Comparison of ENCODE assay signal across 9 cellular contexts in the genomic region with DNA sequence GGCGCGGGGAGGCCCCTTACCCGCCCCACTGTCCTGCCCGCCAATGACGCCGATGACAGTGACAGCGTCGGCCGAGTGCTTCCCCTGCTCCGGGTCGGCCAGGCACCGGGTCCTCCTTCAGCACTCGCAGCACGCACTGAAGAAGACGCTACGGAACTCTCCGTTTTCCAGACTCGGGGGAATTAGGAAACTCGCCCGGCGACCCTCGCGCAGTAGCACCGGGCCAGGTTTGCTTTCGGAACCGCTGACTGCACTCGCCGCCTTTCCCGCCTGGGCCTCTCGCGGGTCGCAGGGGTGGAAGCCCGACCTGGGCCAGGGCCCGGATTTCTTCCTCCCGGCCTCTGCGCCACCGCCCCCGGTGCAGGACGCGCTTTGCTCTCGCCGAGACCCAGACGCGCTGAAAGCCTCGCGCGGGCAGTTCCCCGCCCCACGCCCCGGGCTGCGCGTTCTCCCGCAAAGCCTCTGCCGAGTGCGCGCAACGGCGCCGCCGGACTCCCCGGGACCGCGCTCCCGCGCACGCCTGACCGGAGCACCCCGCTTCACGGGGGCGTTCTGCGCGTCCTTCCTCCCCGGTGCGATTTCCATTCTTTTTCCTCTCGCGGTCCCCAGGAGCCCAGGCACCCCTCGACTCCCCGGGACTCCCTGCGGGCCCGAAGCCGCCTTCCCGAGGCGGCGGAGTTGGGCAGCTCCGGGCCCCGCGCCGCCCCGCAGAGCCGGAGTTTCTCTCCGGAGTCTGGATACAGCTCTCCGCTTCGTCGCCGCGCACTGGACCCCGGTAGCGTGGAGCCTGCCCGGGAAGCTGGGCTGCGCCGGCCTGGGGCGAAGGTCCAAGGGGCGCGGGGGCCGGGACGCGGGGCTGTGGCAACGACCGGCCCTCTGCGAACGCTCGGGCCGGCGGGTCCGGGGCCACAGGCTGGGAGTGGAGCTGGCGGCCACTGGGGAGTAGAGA. TPM values are rescaled to one million over a fixed set of nuclear protein-coding genes. Genes with fewer than 3 reads are reported as not detected.
DNase-seq lines count a peak whose midpoint lies in the region; ATAC-seq, FAIRE-seq and TF ChIP-seq lines count a peak whose summit lies in the region.
"Not testable (repeated sequence)": the region's sequence is repeated elsewhere in the genome, so short reads cannot be mapped to it uniquely, and the experiment has no call there.
"Had no signal": no experiment of that assay in that cellular context is flagged by ENCODE, and none has a peak within 500 bp of the region (broad histone marks: within the 10 kb centered on the region; RNA-seq: fewer than 3 reads in every experiment).

No MANE protein-coding gene starts in this region.

- H3K4me3 ChIP-seq in bronchial epithelial cell (ENCODE audit: low read depth, low read length) = peak overlapping the region; percentile 14

- not testable (repeated sequence) for H3K36me3 Mint-ChIP-seq in activated CD4-positive, alpha-beta T cell treated with anti-CD3 and anti-CD28 coated beads, Interleukin-2, amount 10 ng/mL, durations not matched to agents 7 days and 5 days (ENCODE audit: low read depth); natural killer cell treated with Interleukin-12 subunit alpha and Interleukin-12 subunit beta and Interleukin-15 and Interleukin-18, amount 100 ng/mL, for 72 hours

- H3K9me3 Mint-ChIP-seq in activated CD4-positive, alpha-beta T cell treated with anti-CD3 and anti-CD28 coated beads, Interleukin-2, amount 10 ng/mL, durations not matched to agents 7 days and 5 days; natural killer cell treated with Interleukin-12 subunit alpha and Interleukin-12 subunit beta and Interleukin-15 and Interleukin-18, amount 100 ng/mL, for 72 hours; stimulated activated naive CD8-positive, alpha-beta T cell treated with anti-CD3 and anti-CD28 coated beads, Interleukin-15, amount 100 ng/mL, for 72 hours: not testable (repeated sequence)

- DNase-seq in EH (ENCODE audit: low read depth) = peak; percentile 34
- DNase-seq in HK-2 (ENCODE audit: unreplicated experiment) = peak; percentile 28
- peak; percentile 15 for DNase-seq in activated CD4-positive, alpha-beta T cell treated with anti-CD3 and anti-CD28 coated beads, Interleukin-2, amount 10 ng/mL, durations not matched to agents 7 days and 5 days
- not testable (repeated sequence) for DNase-seq in bronchial epithelial cell (ENCODE audit: low read depth)
- DNase-seq in left ventricle myocardium superior = peak; percentile 52
- peak; percentile 78 for DNase-seq in natural killer cell treated with Interleukin-12 subunit alpha and Interleukin-12 subunit beta and Interleukin-15 and Interleukin-18, amount 100 ng/mL, for 72 hours (ENCODE audit: low spot score)
- DNase-seq in stimulated activated naive CD8-positive, alpha-beta T cell treated with anti-CD3 and anti-CD28 coated beads, Interleukin-15, amount 100 ng/mL, for 72 hours = peak; percentile 38 to 67

- H3K4me3 Mint-ChIP-seq in activated CD4-positive, alpha-beta T cell treated with anti-CD3 and anti-CD28 coated beads, Interleukin-2, amount 10 ng/mL, durations not matched to agents 7 days and 5 days = peak overlapping the region; percentile 65
- peak overlapping the region; percentile 71 for H3K4me3 Mint-ChIP-seq in natural killer cell treated with Interleukin-12 subunit alpha and Interleukin-12 subunit beta and Interleukin-15 and Interleukin-18, amount 100 ng/mL, for 72 hours
- peak overlapping the region; percentile 81 to 86 for H3K4me3 Mint-ChIP-seq in stimulated activated naive CD8-positive, alpha-beta T cell treated with anti-CD3 and anti-CD28 coated beads, Interleukin-15, amount 100 ng/mL, for 72 hours

- H3K27me3 ChIP-seq in bronchial epithelial cell (ENCODE audit: control insufficient read depth, insufficient read depth, low read length) = peaks cover 17% of the 10 kb centered on the region

- peaks cover 26% of the 10 kb centered on the region for H3K27me3 Mint-ChIP-seq in activated CD4-positive, alpha-beta T cell treated with anti-CD3 and anti-CD28 coated beads, Interleukin-2, amount 10 ng/mL, durations not matched to agents 7 days and 5 days
- peaks cover 13 to 19% of the 10 kb centered on the region in 2 donors for H3K27me3 Mint-ChIP-seq in natural killer cell treated with Interleukin-12 subunit alpha and Interleukin-12 subunit beta and Interleukin-15 and Interleukin-18, amount 100 ng/mL, for 72 hours
- H3K27me3 Mint-ChIP-seq in stimulated activated naive CD8-positive, alpha-beta T cell treated with anti-CD3 and anti-CD28 coated beads, Interleukin-15, amount 100 ng/mL, for 72 hours = peaks cover 39% of the 10 kb centered on the region

- not testable (repeated sequence) for H3K36me3 ChIP-seq in bronchial epithelial cell (ENCODE audit: control insufficient read depth, insufficient read depth, low read length)

- ATAC-seq in GM21529 (IDR thresholded peaks at IDR 0.05; ENCODE audit: unreplicated experiment) = peak; percentile 72
- ATAC-seq in left ventricle myocardium superior = peak; percentile 81
- peak; percentile 88 to 92 for ATAC-seq in natural killer cell treated with Interleukin-12 subunit alpha and Interleukin-12 subunit beta and Interleukin-15 and Interleukin-18, amount 100 ng/mL, for 72 hours
- ATAC-seq in stimulated activated naive CD8-positive, alpha-beta T cell treated with anti-CD3 and anti-CD28 coated beads, Interleukin-15, amount 100 ng/mL, for 72 hours = peak; percentile 92

- intact Hi-C loops in left ventricle myocardium superior (cut with micrococcal nuclease) = not testable (repeated sequence)

- not testable (repeated sequence) for FAIRE-seq in bronchial epithelial cell (lab: Jason Lieb, UNC)

- H3K27ac Mint-ChIP-seq in activated CD4-positive, alpha-beta T cell treated with anti-CD3 and anti-CD28 coated beads, Interleukin-2, amount 10 ng/mL, durations not matched to agents 7 days and 5 days; natural killer cell treated with Interleukin-12 subunit alpha and Interleukin-12 subunit beta and Interleukin-15 and Interleukin-18, amount 100 ng/mL, for 72 hours; stimulated activated naive CD8-positive, alpha-beta T cell treated with anti-CD3 and anti-CD28 coated beads, Interleukin-15, amount 100 ng/mL, for 72 hours: not testable (repeated sequence)

- POLR2A ChIA-PET in activated CD4-positive, alpha-beta T cell treated with anti-CD3 and anti-CD28 coated beads, Interleukin-2, amount 10 ng/mL, durations not matched to agents 7 days and 5 days (lab: Charles Lee) = not testable (repeated sequence)

- not testable (repeated sequence) for TF ChIP-seq CTCF in bronchial epithelial cell (IDR thresholded peaks at IDR 0.05; ENCODE audit: insufficient read depth, low read length, severe bottlenecking)

- CTCF ChIA-PET in activated CD4-positive, alpha-beta T cell treated with anti-CD3 and anti-CD28 coated beads, Interleukin-2, amount 10 ng/mL, durations not matched to agents 7 days and 5 days (lab: Charles Lee) = not testable (repeated sequence)

- not testable (repeated sequence) for H3K4me1 Mint-ChIP-seq in activated CD4-positive, alpha-beta T cell treated with anti-CD3 and anti-CD28 coated beads, Interleukin-2, amount 10 ng/mL, durations not matched to agents 7 days and 5 days; stimulated activated naive CD8-positive, alpha-beta T cell treated with anti-CD3 and anti-CD28 coated beads, Interleukin-15, amount 100 ng/mL, for 72 hours
- H3K4me1 Mint-ChIP-seq in natural killer cell treated with Interleukin-12 subunit alpha and Interleukin-12 subunit beta and Interleukin-15 and Interleukin-18, amount 100 ng/mL, for 72 hours (ENCODE audit: low read depth in 2 of 2) = peaks cover 12 to 14% of the 10 kb centered on the region in 2 donors

RNA-seq across cellular contexts. Expression of gene FOXD4L1, which starts 4.9 kb away (rescaled TPM):
- under 1 TPM; 0.15 to 0.25 TPM for total RNA-seq in activated CD4-positive, alpha-beta T cell treated with anti-CD3 and anti-CD28 coated beads, Interleukin-2, amount 10 ng/mL, durations not matched to agents 7 days and 5 days
- 0.13 and 0.26 TPM in 2 replicates for total RNA-seq in bronchial epithelial cell
- total RNA-seq in left ventricle myocardium superior = not detected
- under 1 TPM; 0.17 to 0.31 TPM for total RNA-seq in natural killer cell treated with Interleukin-12 subunit alpha and Interleukin-12 subunit beta and Interleukin-15 and Interleukin-18, amount 100 ng/mL, for 72 hours
- total RNA-seq: cardiac septum had no signal
